28 cellular contexts compared by ENCODE assay signal in genomic region chrX:26008042-26008441, GRCh38.
"Had no signal": no experiment of that assay in that cellular context is flagged by ENCODE, and none has a peak within 500 bp of the region (broad histone marks: within the 10 kb centered on the region; RNA-seq: fewer than 3 reads in every experiment).

No MANE protein-coding gene starts in this region.

- H3K4me3 ChIP-seq: colonic mucosa, coronary artery, dorsolateral prefrontal cortex, esophagus muscularis mucosa, esophagus squamous epithelium, gastrocnemius medialis, gastroesophageal sphincter, heart left ventricle, heart right ventricle had no signal

- H3K27ac ChIP-seq: colonic mucosa, coronary artery, dorsolateral prefrontal cortex, epithelial cell of prostate, esophagus muscularis mucosa, esophagus squamous epithelium, foreskin keratinocyte, gastrocnemius medialis, gastroesophageal sphincter, heart left ventricle, heart right ventricle had no signal

- FAIRE-seq: colon, endometrium, endothelial cell of umbilical vein, frontal cortex had no signal

- H3K36me3 ChIP-seq: colonic mucosa, esophagus muscularis mucosa, esophagus squamous epithelium, gastrocnemius medialis, gastroesophageal sphincter, heart left ventricle, heart right ventricle had no signal

- DNase-seq: colonic mucosa; cortex of kidney; dermis blood vessel endothelial cell; dorsolateral prefrontal cortex; effector CD4-positive, alpha-beta T cell; effector CD8-positive, alpha-beta T cell; effector memory CD4-positive, alpha-beta T cell; effector memory CD8-positive, alpha-beta T cell; endodermal cell; erythroblast; esophagus squamous epithelium; foreskin fibroblast; foreskin keratinocyte; foreskin melanocyte; gastrocnemius medialis; glutamatergic neuron; head of caudate nucleus; heart left ventricle; heart right ventricle had no signal

- ATAC-seq: effector memory CD8-positive, alpha-beta T cell; esophagus mucosa; foreskin keratinocyte; gastrocnemius medialis; gastroesophageal sphincter; heart left ventricle; heart right ventricle had no signal

- H3K4me1 ChIP-seq: colonic mucosa, esophagus muscularis mucosa, esophagus squamous epithelium, foreskin keratinocyte, gastrocnemius medialis, gastroesophageal sphincter, heart left ventricle, heart right ventricle had no signal

- H3K9me3 ChIP-seq: colonic mucosa, esophagus muscularis mucosa, esophagus squamous epithelium, gastrocnemius medialis, gastroesophageal sphincter, heart left ventricle, heart right ventricle had no signal

- H3K27me3 ChIP-seq: colonic mucosa, esophagus muscularis mucosa, esophagus squamous epithelium, foreskin keratinocyte, gastrocnemius medialis, gastroesophageal sphincter, heart left ventricle, heart right ventricle had no signal
